In genomic region chr14:99819514-99819913, GRCh38 we compare ENCODE assay signal across 13 cellular contexts.
A peak's percentile ranks its signal among the peaks of the same experiment; 100 is the strongest.
DNase-seq lines count a peak whose midpoint lies in the region; ATAC-seq lines count a peak whose summit lies in the region.
"Had no signal": no experiment of that assay in that cellular context is flagged by ENCODE, and none has a peak within 500 bp of the region (broad histone marks: within the 10 kb centered on the region; RNA-seq: fewer than 3 reads in every experiment).

No MANE protein-coding gene starts in this region.

- H3K36me3 Mint-ChIP-seq in activated naive CD4-positive, alpha-beta T cell treated with anti-CD3 and anti-CD28 coated beads, Interleukin-2, amount 50 U/mL, for 24 hours = no peaks in the 10 kb centered on the region

- H3K36me3 ChIP-seq in muscle layer of colon (ENCODE audit: insufficient read depth, low read length) = peaks cover 2% of the 10 kb centered on the region
- H3K36me3 ChIP-seq: right lobe of liver had no signal

- peak; percentile 11 for DNase-seq in activated naive CD4-positive, alpha-beta T cell treated with Interleukin-2 at 50 U/mL for 16 hours
- no peak for DNase-seq in activated naive CD4-positive, alpha-beta T cell (lab: John Stamatoyannopoulos, UW)
- peak in 1 of 2 donors; percentile 16 for DNase-seq in stimulated activated naive CD8-positive, alpha-beta T cell treated with anti-CD3 and anti-CD28 coated beads, Interleukin-15, amount 100 ng/mL, for 72 hours
- DNase-seq in DMS153 (lab: John Stamatoyannopoulos, UW) = no peak
- no peak for DNase-seq in COLO829 (ENCODE audit: low spot score)
- DNase-seq: Calu3, dermis blood vessel endothelial cell, right lobe of liver, T-helper 9 cell had no signal

- H3K4me1 ChIP-seq in muscle layer of colon (ENCODE audit: insufficient read depth, low read length) = peaks cover 28% of the 10 kb centered on the region
- H3K4me1 ChIP-seq: right lobe of liver had no signal

- H3K27me3 ChIP-seq in muscle layer of colon (ENCODE audit: control insufficient read depth in 1 of 2, insufficient read depth in 2 of 2, low read length in 2 of 2) = no peaks in the 10 kb centered on the region
- H3K27me3 ChIP-seq: right lobe of liver had no signal

- peaks cover 3% of the 10 kb centered on the region for H3K27me3 Mint-ChIP-seq in activated naive CD4-positive, alpha-beta T cell treated with anti-CD3 and anti-CD28 coated beads, Interleukin-2, amount 50 U/mL, for 24 hours
- peaks cover 68% of the 10 kb centered on the region for H3K27me3 Mint-ChIP-seq in stimulated activated naive CD8-positive, alpha-beta T cell treated with anti-CD3 and anti-CD28 coated beads, Interleukin-15, amount 100 ng/mL, for 72 hours

- ATAC-seq in stimulated activated naive CD8-positive, alpha-beta T cell treated with anti-CD3 and anti-CD28 coated beads, Interleukin-15, amount 100 ng/mL, for 72 hours = peak; percentile 73
- no peak for ATAC-seq in GM19397 (IDR thresholded peaks at IDR 0.05; ENCODE audit: unreplicated experiment)
- ATAC-seq: Right ventricle myocardium inferior had no signal

- peak overlapping the region in 1 of 2 donors; percentile 26 for H3K4me3 ChIP-seq in muscle layer of colon (ENCODE audit: low read depth in 1 of 2, low read length in 2 of 2)
- H3K4me3 ChIP-seq: right lobe of liver had no signal

- peaks cover 21% of the 10 kb centered on the region for H3K4me1 Mint-ChIP-seq in activated naive CD4-positive, alpha-beta T cell treated with anti-CD3 and anti-CD28 coated beads, Interleukin-2, amount 50 U/mL, for 24 hours
- peaks cover 30% of the 10 kb centered on the region for H3K4me1 Mint-ChIP-seq in stimulated activated naive CD8-positive, alpha-beta T cell treated with anti-CD3 and anti-CD28 coated beads, Interleukin-15, amount 100 ng/mL, for 72 hours

- H3K27ac ChIP-seq in muscle layer of colon (ENCODE audit: low read depth, low read length) = peak overlapping the region; percentile 44
- H3K27ac ChIP-seq: right lobe of liver had no signal

- peak overlapping the region; percentile 13 for H3K4me3 Mint-ChIP-seq in activated naive CD4-positive, alpha-beta T cell treated with anti-CD3 and anti-CD28 coated beads, Interleukin-2, amount 50 U/mL, for 24 hours
- peak overlapping the region; percentile 31 to 44 for H3K4me3 Mint-ChIP-seq in stimulated activated naive CD8-positive, alpha-beta T cell treated with anti-CD3 and anti-CD28 coated beads, Interleukin-15, amount 100 ng/mL, for 72 hours

- H3K9me3 Mint-ChIP-seq in activated naive CD4-positive, alpha-beta T cell treated with anti-CD3 and anti-CD28 coated beads, Interleukin-2, amount 50 U/mL, for 24 hours = no peaks in the 10 kb centered on the region
- no peaks in the 10 kb centered on the region for H3K9me3 Mint-ChIP-seq in stimulated activated naive CD8-positive, alpha-beta T cell treated with anti-CD3 and anti-CD28 coated beads, Interleukin-15, amount 100 ng/mL, for 72 hours

- no peak overlapping the region for H3K9ac ChIP-seq in muscle layer of colon (ENCODE audit: low read length)

- H3K27ac Mint-ChIP-seq in activated naive CD4-positive, alpha-beta T cell treated with anti-CD3 and anti-CD28 coated beads, Interleukin-2, amount 50 U/mL, for 24 hours = no peak overlapping the region
- H3K27ac Mint-ChIP-seq in stimulated activated naive CD8-positive, alpha-beta T cell treated with anti-CD3 and anti-CD28 coated beads, Interleukin-15, amount 100 ng/mL, for 72 hours = no peak overlapping the region

- H3K9me3 ChIP-seq in muscle layer of colon (ENCODE audit: low read length) = no peaks in the 10 kb centered on the region
- H3K9me3 ChIP-seq: right lobe of liver had no signal
